Comparison of ENCODE assay signal across 26 cellular contexts in the genomic region with DNA sequence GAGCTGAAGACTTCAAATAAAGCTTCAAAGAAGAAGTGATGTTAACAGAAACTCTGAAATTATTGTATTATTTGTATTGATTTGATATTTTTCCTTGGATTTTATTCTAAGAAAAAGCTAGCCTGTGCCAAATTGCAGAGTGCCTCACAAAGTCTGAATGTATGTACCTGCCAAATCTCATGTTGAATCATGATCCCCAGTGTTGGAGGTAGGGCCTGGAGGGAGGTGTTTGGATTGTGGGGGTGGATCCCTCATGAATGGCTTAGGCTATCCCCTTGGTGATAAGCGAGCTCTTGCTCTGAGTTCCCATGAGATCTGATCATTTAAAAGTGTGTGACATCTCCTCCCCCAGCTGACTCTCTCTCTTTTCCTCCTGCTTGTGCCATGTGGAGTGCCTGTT. TPM values are rescaled to one million over a fixed set of nuclear protein-coding genes. Genes with fewer than 3 reads are reported as not detected.
DNase-seq lines count a peak whose midpoint lies in the region; ATAC-seq, FAIRE-seq and TF ChIP-seq lines count a peak whose summit lies in the region.
"Had no signal": no experiment of that assay in that cellular context is flagged by ENCODE, and none has a peak within 500 bp of the region (broad histone marks: within the 10 kb centered on the region; RNA-seq: fewer than 3 reads in every experiment).

No MANE protein-coding gene starts in this region.

- H4K20me1 ChIP-seq in keratinocyte (ENCODE audit: control insufficient read depth, extremely low read depth, insufficient read depth, low read length), result no peaks in the 10 kb centered on the region
- H4K20me1 ChIP-seq: BLaER1 had no signal

- H3K4me1 ChIP-seq in breast epithelium, result no peaks in the 10 kb centered on the region
- no peaks in the 10 kb centered on the region for H3K4me1 ChIP-seq in keratinocyte (ENCODE audit: control insufficient read depth, extremely low read depth, insufficient read depth, low read length)
- H3K4me1 ChIP-seq: BLaER1 had no signal

- ATAC-seq in GM18502 (IDR thresholded peaks at IDR 0.05; ENCODE audit: poor library complexity, unreplicated experiment), result no peak
- ATAC-seq: GM12878, GM23338 had no signal

- no peak overlapping the region for H3K4me3 ChIP-seq in breast epithelium
- no peak overlapping the region for H3K4me3 ChIP-seq in keratinocyte (ENCODE audit: control insufficient read depth in 2 of 3, extremely low read depth in 1 of 3, insufficient read depth in 2 of 3, low read depth in 1 of 3, low read length in 3 of 3)
- H3K4me3 ChIP-seq: BLaER1, GM12878, GM23338 had no signal

- peak overlapping the region; percentile 84 for H3K27ac Mint-ChIP-seq in MCF 10A (ENCODE audit: low read depth, unreplicated experiment)
- H3K27ac Mint-ChIP-seq: B cell; CD4-positive, alpha-beta T cell; CD8-positive, alpha-beta memory T cell; GM23338; H9; HFFc6 had no signal

- POLR2A ChIA-PET in MCF 10A (lab: Yijun Ruan, JAX), result interaction anchor here (0.6 to 1.6 kb wide), 9 partner anchors 9 to 634 kb away, joined by 3 to 7 read pairs (median 3); no protein-coding TSS in a partner anchor

- H3K79me2 ChIP-seq in keratinocyte (ENCODE audit: control insufficient read depth, insufficient read depth, low read length), result no peaks in the 10 kb centered on the region

- H3K9me1 ChIP-seq in keratinocyte (ENCODE audit: control insufficient read depth, extremely low read depth, insufficient read depth, low read length), result no peaks in the 10 kb centered on the region

- H3K9me3 ChIP-seq in breast epithelium, result peaks cover 0 to 13% of the 10 kb centered on the region in 2 donors
- H3K9me3 ChIP-seq in keratinocyte (ENCODE audit: control insufficient read depth, low read depth, low read length), result no peaks in the 10 kb centered on the region

- H3K4me1 Mint-ChIP-seq in MCF 10A (ENCODE audit: insufficient read depth, unreplicated experiment), result peaks cover 25% of the 10 kb centered on the region
- H3K4me1 Mint-ChIP-seq: B cell; CD8-positive, alpha-beta memory T cell; GM23338; H9 had no signal

- no peak overlapping the region for H3K27ac ChIP-seq in breast epithelium
- H3K27ac ChIP-seq in epithelial cell of prostate, result no peak overlapping the region
- H3K27ac ChIP-seq in keratinocyte (ENCODE audit: control insufficient read depth, insufficient read depth, low read length), result no peak overlapping the region
- H3K27ac ChIP-seq: 22Rv1, BLaER1, C4-2B had no signal

- DNase-seq in MCF 10A (ENCODE audit: unreplicated experiment), result peak; percentile 75
- DNase-seq in breast epithelium (ENCODE audit: low spot score in 2 of 2), result no peak
- DNase-seq in epithelial cell of prostate (ENCODE audit: low read depth, low spot score), result peak; percentile 10
- DNase-seq in keratinocyte (ENCODE audit: low read depth, low spot score), result no peak
- no peak for DNase-seq in NCI-H128 (lab: John Stamatoyannopoulos, UW; ENCODE audit: unreplicated experiment)
- no peak for DNase-seq in CD1c-positive myeloid dendritic cell (ENCODE audit: extremely low spot score)
- DNase-seq: CD4-positive, alpha-beta T cell; CD8-positive, alpha-beta memory T cell; DMS 273 treated with DMSO at 0.1 percent for 48 hours; DMS79; EL; GDM1; H9; HFFc6 had no signal

- TF ChIP-seq CTCF in MCF 10A (IDR thresholded peaks at IDR 0.05; ENCODE audit: unreplicated experiment) (no peak), breast epithelium (IDR thresholded peaks at IDR 0.05) (no peak), keratinocyte (optimal IDR thresholded peaks at IDR 0.05 in 1 of 3, IDR thresholded peaks at IDR 0.05 in 1 of 3, conservative IDR thresholded peaks at IDR 0.05 in 1 of 3; ENCODE audit: extremely low read depth in 1 of 3, insufficient read depth in 2 of 3, low read length in 3 of 3) (no peak)

- FAIRE-seq in keratinocyte (lab: Jason Lieb, UNC), result peak; percentile 80
- FAIRE-seq: A204.1, D721Med, GM12878, GM18507 had no signal

- CTCF ChIA-PET in MCF 10A (lab: Yijun Ruan, JAX), result interaction anchor here (0.6 to 3.3 kb wide), 13 partner anchors 8 to 541 kb away, joined by 3 to 43 read pairs (median 5); no protein-coding TSS in a partner anchor

- no peak overlapping the region for H3K9ac ChIP-seq in keratinocyte (ENCODE audit: control insufficient read depth, extremely low read depth, insufficient read depth, low read length)
- H3K9ac ChIP-seq: BLaER1 had no signal

- intact Hi-C loops in MCF 10A (cut with micrococcal nuclease), result no loop called here
- intact Hi-C loops in breast epithelium (cut with DNase I; ENCODE audit: low total_unique reads), result no loop called here

- peak overlapping the region; percentile 11 for H2AFZ ChIP-seq in keratinocyte (ENCODE audit: control insufficient read depth, low read length)
- H2AFZ ChIP-seq: GM23338 had no signal

- dilution Hi-C loops in keratinocyte (cut with MboI; ENCODE audit: extremely low pct_ligation_motif_present, low sequenced_read_pairs), result no loop called here

- H3K36me3 ChIP-seq in breast epithelium (no peaks in the 10 kb centered on the region), keratinocyte (ENCODE audit: control insufficient read depth in 2 of 2, extremely low read depth in 1 of 2, insufficient read depth in 2 of 2, low read length in 2 of 2) (no peaks in the 10 kb centered on the region)
- H3K36me3 ChIP-seq: BLaER1 had no signal

- peaks cover 33% of the 10 kb centered on the region for H3K9me3 Mint-ChIP-seq in MCF 10A (ENCODE audit: unreplicated experiment)

- no peaks in the 10 kb centered on the region for H3K36me3 Mint-ChIP-seq in MCF 10A (ENCODE audit: insufficient read depth, unreplicated experiment)
- H3K36me3 Mint-ChIP-seq: CD8-positive, alpha-beta memory T cell had no signal

- no peak for TF ChIP-seq POLR2A in breast epithelium (IDR thresholded peaks at IDR 0.05)

- BruUV-seq in MCF 10A (replicated peaks; lab: Mats Ljungman, UMichigan), result no TSS peak

- H3K4me3 Mint-ChIP-seq in MCF 10A (ENCODE audit: unreplicated experiment), result no peak overlapping the region
- H3K4me3 Mint-ChIP-seq: B cell; CD4-positive, alpha-beta T cell; CD8-positive, alpha-beta memory T cell; GM23338; H9; HFFc6 had no signal

- H3K27me3 Mint-ChIP-seq in MCF 10A (ENCODE audit: insufficient read depth, unreplicated experiment), result no peaks in the 10 kb centered on the region

- H3K27me3 ChIP-seq in breast epithelium, result no peaks in the 10 kb centered on the region
- no peaks in the 10 kb centered on the region for H3K27me3 ChIP-seq in keratinocyte (ENCODE audit: control insufficient read depth, extremely low read depth, insufficient read depth, low read length)
- H3K27me3 ChIP-seq: BLaER1 had no signal

- no peak overlapping the region for H3K4me2 ChIP-seq in keratinocyte (ENCODE audit: control insufficient read depth, extremely low read depth, insufficient read depth, low read depth, low read length)
- H3K4me2 ChIP-seq: BLaER1, GM23338 had no signal

RNA-seq across cellular contexts. Expression of a gene that starts 43.6 kb away (rescaled TPM):
- total RNA-seq in MCF 10A (2022) (45.6 and 47.6 TPM in 2 replicates), breast epithelium (10 to 100 TPM; 32.3 to 83.2 (median 81.9) TPM)
- not detected in 3 replicates for polyA plus RNA-seq in keratinocyte
- not detected for polyA plus RNA-seq in keratinocyte (2011; ENCODE audit: low read depth)
- polyA plus RNA-seq in keratinocyte (2011; cell fraction: cytosol; rRNA removed), result not detected in 2 replicates
- not detected in 2 replicates for polyA plus RNA-seq in keratinocyte (2011; cell fraction: nucleus; rRNA removed)
- not detected in 2 replicates for polyA plus RNA-seq in keratinocyte (2012; ENCODE audit: low replicate concordance)
- not detected in 3 replicates for polyA minus RNA-seq in keratinocyte
- not detected for polyA minus RNA-seq in keratinocyte (2011; cell fraction: cytosol; rRNA and poly(A)+ RNA removed)
- not detected in 2 replicates for polyA minus RNA-seq in keratinocyte (2011; cell fraction: nucleus; rRNA and poly(A)+ RNA removed)
- total RNA-seq: B cell; CD4-positive, alpha-beta T cell; CD8-positive, alpha-beta memory T cell; GM23338; H4; HFFc6 had no signal
- polyA plus RNA-seq: AG04450; CD8-positive, alpha-beta memory T cell had no signal

RNA-seq across cellular contexts. Expression of a gene that starts 53.8 kb away (rescaled TPM):
- not detected in 2 replicates for total RNA-seq in MCF 10A (2022)
- 1 to 10 TPM in 2 of 3 donors, under 1 TPM in 1; 0.66 to 5.1 (median 2.0) TPM for total RNA-seq in breast epithelium
- polyA plus RNA-seq in keratinocyte, result not detected in 3 replicates
- polyA plus RNA-seq in keratinocyte (2011; ENCODE audit: low read depth), result not detected
- polyA plus RNA-seq in keratinocyte (2011; cell fraction: cytosol; rRNA removed), result not detected in 2 replicates
- polyA plus RNA-seq in keratinocyte (2011; cell fraction: nucleus; rRNA removed), result not detected in 2 replicates
- not detected in 2 replicates for polyA plus RNA-seq in keratinocyte (2012; ENCODE audit: low replicate concordance)
- not detected in 3 replicates for polyA minus RNA-seq in keratinocyte
- not detected for polyA minus RNA-seq in keratinocyte (2011; cell fraction: cytosol; rRNA and poly(A)+ RNA removed)
- not detected in 2 replicates for polyA minus RNA-seq in keratinocyte (2011; cell fraction: nucleus; rRNA and poly(A)+ RNA removed)
- total RNA-seq: B cell; CD8-positive, alpha-beta memory T cell; GM23338; H4; H9; HFFc6 had no signal
- polyA plus RNA-seq: AG04450; CD8-positive, alpha-beta memory T cell; GM23338 had no signal

Comparison
In these comparisons a context has a peak if more than half of its experiments do, and no peak if none do; other contexts are left out.
1. DNase-seq: peak in MCF 10A (single experiment) and epithelial cell of prostate (single experiment); none in breast epithelium (0 of 2), keratinocyte (single experiment), NCI-H128 (single experiment) and CD1c-positive myeloid dendritic cell (single experiment).